ENCODE assay signal across 15 cellular contexts in the genomic region with DNA sequence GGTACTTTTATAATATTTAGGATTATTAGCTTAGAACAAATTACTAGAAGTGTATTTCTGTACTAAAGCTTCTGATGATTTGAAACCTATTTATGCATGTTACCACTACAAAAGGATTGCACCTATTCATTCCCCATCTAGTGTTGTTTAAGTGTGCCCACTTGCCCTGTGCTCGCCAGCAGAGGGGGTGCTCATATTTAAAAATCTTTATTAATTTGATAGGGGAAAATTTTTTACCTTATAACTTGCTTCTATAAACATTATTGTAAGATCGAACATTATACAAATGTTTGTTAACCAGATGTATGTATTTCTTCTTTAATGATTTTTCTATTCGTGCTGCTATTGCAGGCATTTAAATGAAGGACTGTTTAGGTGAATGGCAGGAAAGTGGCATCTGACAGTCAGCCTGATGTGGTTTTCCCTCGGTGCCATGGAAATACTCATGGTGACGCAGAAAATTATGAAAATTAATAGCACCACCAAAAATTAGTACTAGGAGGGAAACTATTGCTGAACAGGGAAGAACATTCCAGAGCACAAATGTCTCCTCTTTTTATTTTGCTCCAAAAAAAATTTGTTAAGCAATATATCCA. TPM values are rescaled to one million over a fixed set of nuclear protein-coding genes. Genes with fewer than 3 reads are reported as not detected.
DNase-seq lines count a peak whose midpoint lies in the region; ATAC-seq and TF ChIP-seq lines count a peak whose summit lies in the region.
"Had no signal": no experiment of that assay in that cellular context is flagged by ENCODE, and none has a peak within 500 bp of the region (broad histone marks: within the 10 kb centered on the region; RNA-seq: fewer than 3 reads in every experiment).

No MANE protein-coding gene starts in this region.

- intact Hi-C loops in A673 (cut with micrococcal nuclease; ENCODE audit: unreplicated experiment): no loop called here

- no peaks in the 10 kb centered on the region for H3K9me3 ChIP-seq in A673 (ENCODE audit: low read depth, low read length, poor library complexity, severe bottlenecking)
- no peaks in the 10 kb centered on the region for H3K9me3 ChIP-seq in DOHH2 (ENCODE audit: control insufficient read depth, insufficient read depth, low read length)

- H3K36me3 ChIP-seq in A673 (ENCODE audit: insufficient read depth, low read length, poor library complexity, severe bottlenecking) (no peaks in the 10 kb centered on the region), DOHH2 (ENCODE audit: control insufficient read depth, low read length) (no peaks in the 10 kb centered on the region)

- H3K27ac ChIP-seq in A673 (ENCODE audit: low read depth, low read length, poor library complexity, severe bottlenecking) (no peak overlapping the region), DOHH2 (ENCODE audit: low read depth, low read length) (no peak overlapping the region), RWPE1 (no peak overlapping the region)
- H3K27ac ChIP-seq: HL-60 had no signal

- BruUV-seq in A673 (replicated peaks; lab: Mats Ljungman, UMichigan): no TSS peak

- H3K4me2 ChIP-seq in DOHH2 (ENCODE audit: low read length): peak overlapping the region; percentile 33

- CTCF ChIA-PET in A673 (lab: Charles Lee) (no interaction called here), RWPE1 (lab: Yijun Ruan, JAX) (interaction anchor here (0.7 to 1.3 kb wide), 2 partner anchors 10 to 12 kb away, joined by 4 read pairs; no protein-coding TSS in a partner anchor)

- TF ChIP-seq CTCF in A673 (conservative IDR thresholded peaks at IDR 0.05; ENCODE audit: low read depth, low read length): peak; percentile 51
- peak; percentile 71 for TF ChIP-seq CTCF in DOHH2 (IDR thresholded peaks at IDR 0.05; ENCODE audit: low read depth, low read length, poor library complexity, severe bottlenecking)
- peak; percentile 14; the same call in 1 of the 2 replicates for TF ChIP-seq CTCF in RWPE1 (conservative IDR thresholded peaks at IDR 0.05; ENCODE audit: low read depth)
- peak; percentile 36 for TF ChIP-seq CTCF in fibroblast of the aortic adventitia (IDR thresholded peaks at IDR 0.05; ENCODE audit: insufficient read depth, low read length)

- peaks cover 22% of the 10 kb centered on the region for H3F3A ChIP-seq in DOHH2 (ENCODE audit: control insufficient read depth, insufficient read depth)

- no peak for DNase-seq in A673 (ENCODE audit: low spot score)
- DNase-seq in RWPE1 (ENCODE audit: low spot score): no peak
- no peak for DNase-seq in fibroblast of the aortic adventitia (ENCODE audit: low read depth)
- no peak for DNase-seq in stimulated activated CD4-positive, alpha-beta T cell treated with anti-CD3 and anti-CD28 coated beads, Interleukin-1b, Interleukin-23, amount 100 ng/mL, for 48 hours
- DNase-seq in NCI-H1092 treated with DMSO at 0.1 percent for 48 hours (lab: John Stamatoyannopoulos, UW): no peak
- DNase-seq: dermis blood vessel endothelial cell, NCI-H1436, small intestine had no signal

- ATAC-seq in HG03159 (IDR thresholded peaks at IDR 0.05; ENCODE audit: unreplicated experiment) (no peak), HG02610 (IDR thresholded peaks at IDR 0.05; ENCODE audit: unreplicated experiment) (no peak)
- ATAC-seq: activated naive CD4-positive, alpha-beta T cell treated with anti-CD3 and anti-CD28 coated beads, Interleukin-2, amount 50 U/mL, for 72 hours had no signal

- H3K4me1 ChIP-seq in A673 (ENCODE audit: insufficient read depth, low read length, poor library complexity, severe bottlenecking): no peaks in the 10 kb centered on the region
- H3K4me1 ChIP-seq in DOHH2 (ENCODE audit: control insufficient read depth, low read length): peaks cover 96% of the 10 kb centered on the region

- H3K9me2 ChIP-seq in DOHH2 (replicated peaks; ENCODE audit: control insufficient read depth, low read length): no peaks in the 10 kb centered on the region

- POLR2A ChIA-PET in A673 (lab: Charles Lee; ENCODE audit: low non-redundant PET): no interaction called here
- POLR2A ChIA-PET in RWPE1 (lab: Yijun Ruan, JAX; ENCODE audit: low non-redundant PET): no interaction called here

- H3K79me2 ChIP-seq in DOHH2 (ENCODE audit: control insufficient read depth, low read length): no peaks in the 10 kb centered on the region

- H3K4me3 ChIP-seq in A673 (ENCODE audit: low read depth, low read length, poor library complexity, severe bottlenecking) (no peak overlapping the region), DOHH2 (ENCODE audit: low read length) (no peak overlapping the region), fibroblast of the aortic adventitia (ENCODE audit: low read depth, low read length) (no peak overlapping the region)

- no peaks in the 10 kb centered on the region for H4K20me1 ChIP-seq in DOHH2 (ENCODE audit: control insufficient read depth, insufficient read depth, low read depth, low read length)

- H3K27me3 ChIP-seq in A673 (replicated peaks; ENCODE audit: insufficient read depth, low read depth, low read length, poor library complexity) (no peaks in the 10 kb centered on the region), DOHH2 (ENCODE audit: control insufficient read depth, low read length) (no peaks in the 10 kb centered on the region)

RNA-seq across cellular contexts. Expression of a gene that starts 44.1 kb away (rescaled TPM):
- total RNA-seq in A673 (2021): not detected in 2 replicates
- 0.16 and 1.6 TPM in 2 replicates for total RNA-seq in fibroblast of the aortic adventitia (ENCODE audit: low replicate concordance)
- total RNA-seq: dermis blood vessel endothelial cell; mononuclear cell; T-helper 1 cell treated with Interleukin-12 subunit alpha and Interleukin-12 subunit beta and Interleukin-4 antibody, amounts not matched to agents 30 ng/mL and 1 ng/mL, for 36 hours had no signal

Comparison
In these comparisons a context has a peak if more than half of its experiments do, and no peak if none do; other contexts are left out.
1. CTCF ChIP-seq: peak in every context shown above with its lines; median percentile 71 in DOHH2; 51 in A673; 36 in fibroblast of the aortic adventitia; 14 in RWPE1.